ENCODE assay signal across 1 cellular context in the genomic region with DNA sequence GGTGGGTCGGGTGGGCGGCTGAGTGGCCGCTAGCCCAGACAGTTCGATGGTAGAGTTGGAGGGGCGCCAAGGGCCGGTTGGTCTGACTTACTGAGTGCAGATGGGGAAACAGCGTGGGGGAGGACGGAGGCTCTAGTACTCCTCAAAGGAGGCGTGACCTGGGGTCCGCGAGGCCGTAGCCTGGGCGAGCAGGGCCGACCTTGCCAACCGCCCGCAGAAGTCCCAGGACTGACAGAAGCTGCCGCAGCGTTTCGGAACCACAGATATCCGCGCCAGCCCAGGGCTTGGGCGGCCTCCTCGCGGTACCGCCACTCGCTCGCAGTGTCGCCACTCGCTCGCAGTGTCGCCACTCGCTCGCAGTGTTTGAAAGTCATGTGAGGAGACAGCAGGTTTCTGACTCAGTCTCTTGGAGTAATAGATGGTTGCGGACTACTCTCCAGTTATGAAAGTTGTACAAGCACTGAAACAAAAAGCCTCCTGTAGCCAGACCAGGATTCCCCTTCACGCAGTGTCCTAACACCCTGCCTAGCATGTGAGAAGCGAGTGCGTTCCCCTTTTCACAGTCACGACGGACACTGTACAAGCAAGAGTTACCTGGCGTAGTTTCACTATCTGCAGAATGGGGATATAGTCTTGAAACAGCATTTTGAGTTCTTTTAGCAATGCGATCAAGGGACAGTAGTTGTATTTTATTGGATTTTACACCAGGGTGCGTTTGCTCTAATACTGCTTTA.
TF ChIP-seq lines count a peak whose summit lies in the region.

No MANE protein-coding gene starts in this region.

TF ChIP-seq in HepG2, 621 proteins besides CTCF, POLR2A, EP300 and RAD21 (continued from another document and continues in another):
- TF ChIP-seq, protein P1, sequence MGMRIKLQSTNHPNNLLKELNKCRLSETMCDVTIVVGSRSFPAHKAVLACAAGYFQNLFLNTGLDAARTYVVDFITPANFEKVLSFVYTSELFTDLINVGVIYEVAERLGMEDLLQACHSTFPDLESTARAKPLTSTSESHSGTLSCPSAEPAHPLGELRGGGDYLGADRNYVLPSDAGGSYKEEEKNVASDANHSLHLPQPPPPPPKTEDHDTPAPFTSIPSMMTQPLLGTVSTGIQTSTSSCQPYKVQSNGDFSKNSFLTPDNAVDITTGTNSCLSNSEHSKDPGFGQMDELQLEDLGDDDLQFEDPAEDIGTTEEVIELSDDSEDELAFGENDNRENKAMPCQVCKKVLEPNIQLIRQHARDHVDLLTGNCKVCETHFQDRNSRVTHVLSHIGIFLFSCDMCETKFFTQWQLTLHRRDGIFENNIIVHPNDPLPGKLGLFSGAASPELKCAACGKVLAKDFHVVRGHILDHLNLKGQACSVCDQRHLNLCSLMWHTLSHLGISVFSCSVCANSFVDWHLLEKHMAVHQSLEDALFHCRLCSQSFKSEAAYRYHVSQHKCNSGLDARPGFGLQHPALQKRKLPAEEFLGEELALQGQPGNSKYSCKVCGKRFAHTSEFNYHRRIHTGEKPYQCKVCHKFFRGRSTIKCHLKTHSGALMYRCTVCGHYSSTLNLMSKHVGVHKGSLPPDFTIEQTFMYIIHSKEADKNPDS (CRISPR knock-in tag; IDR thresholded peaks at IDR 0.05): no peak
- peak; percentile 65; the same call in 1 of the 2 replicates for TF ChIP-seq ZBTB7B (CRISPR knock-in tag; IDR thresholded peaks at IDR 0.05)
- TF ChIP-seq ZC3H4 (CRISPR knock-in tag; IDR thresholded peaks at IDR 0.05; ENCODE audit: borderline replicate concordance): no peak
- peak; percentile 50; the same call in 1 of the 2 replicates for TF ChIP-seq HES4 (CRISPR knock-in tag; IDR thresholded peaks at IDR 0.05; ENCODE audit: borderline replicate concordance)
- TF ChIP-seq, protein P2, sequence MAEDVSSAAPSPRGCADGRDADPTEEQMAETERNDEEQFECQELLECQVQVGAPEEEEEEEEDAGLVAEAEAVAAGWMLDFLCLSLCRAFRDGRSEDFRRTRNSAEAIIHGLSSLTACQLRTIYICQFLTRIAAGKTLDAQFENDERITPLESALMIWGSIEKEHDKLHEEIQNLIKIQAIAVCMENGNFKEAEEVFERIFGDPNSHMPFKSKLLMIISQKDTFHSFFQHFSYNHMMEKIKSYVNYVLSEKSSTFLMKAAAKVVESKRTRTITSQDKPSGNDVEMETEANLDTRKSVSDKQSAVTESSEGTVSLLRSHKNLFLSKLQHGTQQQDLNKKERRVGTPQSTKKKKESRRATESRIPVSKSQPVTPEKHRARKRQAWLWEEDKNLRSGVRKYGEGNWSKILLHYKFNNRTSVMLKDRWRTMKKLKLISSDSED (CRISPR knock-in tag; IDR thresholded peaks at IDR 0.05): no peak
- TF ChIP-seq MYC (CRISPR knock-in tag; IDR thresholded peaks at IDR 0.05; ENCODE audit: borderline replicate concordance): peak; percentile 60; the same call in 1 of the 2 replicates
- TF ChIP-seq ZNF30 (CRISPR knock-in tag; IDR thresholded peaks at IDR 0.05): no peak
- TF ChIP-seq ZNF569 (CRISPR knock-in tag; IDR thresholded peaks at IDR 0.05; ENCODE audit: borderline replicate concordance): no peak
- no peak for TF ChIP-seq ZNF776 (CRISPR knock-in tag; IDR thresholded peaks at IDR 0.05)
- TF ChIP-seq, protein P3, sequence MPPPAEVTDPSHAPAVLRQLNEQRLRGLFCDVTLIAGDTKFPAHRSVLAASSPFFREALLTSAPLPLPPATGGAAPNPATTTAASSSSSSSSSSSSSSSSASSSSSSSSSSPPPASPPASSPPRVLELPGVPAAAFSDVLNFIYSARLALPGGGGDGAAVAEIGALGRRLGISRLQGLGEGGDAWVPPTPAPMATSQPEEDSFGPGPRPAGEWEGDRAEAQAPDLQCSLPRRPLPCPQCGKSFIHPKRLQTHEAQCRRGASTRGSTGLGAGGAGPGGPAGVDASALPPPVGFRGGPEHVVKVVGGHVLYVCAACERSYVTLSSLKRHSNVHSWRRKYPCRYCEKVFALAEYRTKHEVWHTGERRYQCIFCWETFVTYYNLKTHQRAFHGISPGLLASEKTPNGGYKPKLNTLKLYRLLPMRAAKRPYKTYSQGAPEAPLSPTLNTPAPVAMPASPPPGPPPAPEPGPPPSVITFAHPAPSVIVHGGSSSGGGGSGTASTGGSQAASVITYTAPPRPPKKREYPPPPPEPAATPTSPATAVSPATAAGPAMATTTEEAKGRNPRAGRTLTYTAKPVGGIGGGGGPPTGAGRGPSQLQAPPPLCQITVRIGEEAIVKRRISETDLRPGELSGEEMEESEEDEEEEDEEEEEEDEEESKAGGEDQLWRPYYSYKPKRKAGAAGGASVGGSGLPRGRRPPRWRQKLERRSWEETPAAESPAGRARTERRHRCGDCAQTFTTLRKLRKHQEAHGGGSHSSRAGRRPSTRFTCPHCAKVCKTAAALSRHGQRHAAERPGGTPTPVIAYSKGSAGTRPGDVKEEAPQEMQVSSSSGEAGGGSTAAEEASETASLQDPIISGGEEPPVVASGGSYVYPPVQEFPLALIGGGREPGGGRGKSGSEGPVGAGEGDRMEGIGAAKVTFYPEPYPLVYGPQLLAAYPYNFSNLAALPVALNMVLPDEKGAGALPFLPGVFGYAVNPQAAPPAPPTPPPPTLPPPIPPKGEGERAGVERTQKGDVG (CRISPR knock-in tag; IDR thresholded peaks at IDR 0.05; ENCODE audit: borderline replicate concordance): no peak
- no peak for TF ChIP-seq HNRNPH1 (optimal IDR thresholded peaks at IDR 0.05; ENCODE audit: low read depth, low read length)
- TF ChIP-seq ZNF660 (CRISPR knock-in tag; IDR thresholded peaks at IDR 0.05; ENCODE audit: borderline replicate concordance, low read depth): no peak
- TF ChIP-seq JUNB (CRISPR knock-in tag; IDR thresholded peaks at IDR 0.05; ENCODE audit: borderline replicate concordance): no peak
- TF ChIP-seq, protein P4, sequence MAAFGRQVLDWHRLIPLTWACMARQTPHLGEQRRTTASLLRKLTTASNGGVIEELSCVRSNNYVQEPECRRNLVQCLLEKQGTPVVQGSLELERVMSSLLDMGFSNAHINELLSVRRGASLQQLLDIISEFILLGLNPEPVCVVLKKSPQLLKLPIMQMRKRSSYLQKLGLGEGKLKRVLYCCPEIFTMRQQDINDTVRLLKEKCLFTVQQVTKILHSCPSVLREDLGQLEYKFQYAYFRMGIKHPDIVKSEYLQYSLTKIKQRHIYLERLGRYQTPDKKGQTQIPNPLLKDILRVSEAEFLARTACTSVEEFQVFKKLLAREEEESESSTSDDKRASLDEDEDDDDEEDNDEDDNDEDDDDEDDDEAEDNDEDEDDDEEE (CRISPR knock-in tag; IDR thresholded peaks at IDR 0.05): peak; percentile 68; the same call in 1 of the 2 replicates
- TF ChIP-seq, protein P5, sequence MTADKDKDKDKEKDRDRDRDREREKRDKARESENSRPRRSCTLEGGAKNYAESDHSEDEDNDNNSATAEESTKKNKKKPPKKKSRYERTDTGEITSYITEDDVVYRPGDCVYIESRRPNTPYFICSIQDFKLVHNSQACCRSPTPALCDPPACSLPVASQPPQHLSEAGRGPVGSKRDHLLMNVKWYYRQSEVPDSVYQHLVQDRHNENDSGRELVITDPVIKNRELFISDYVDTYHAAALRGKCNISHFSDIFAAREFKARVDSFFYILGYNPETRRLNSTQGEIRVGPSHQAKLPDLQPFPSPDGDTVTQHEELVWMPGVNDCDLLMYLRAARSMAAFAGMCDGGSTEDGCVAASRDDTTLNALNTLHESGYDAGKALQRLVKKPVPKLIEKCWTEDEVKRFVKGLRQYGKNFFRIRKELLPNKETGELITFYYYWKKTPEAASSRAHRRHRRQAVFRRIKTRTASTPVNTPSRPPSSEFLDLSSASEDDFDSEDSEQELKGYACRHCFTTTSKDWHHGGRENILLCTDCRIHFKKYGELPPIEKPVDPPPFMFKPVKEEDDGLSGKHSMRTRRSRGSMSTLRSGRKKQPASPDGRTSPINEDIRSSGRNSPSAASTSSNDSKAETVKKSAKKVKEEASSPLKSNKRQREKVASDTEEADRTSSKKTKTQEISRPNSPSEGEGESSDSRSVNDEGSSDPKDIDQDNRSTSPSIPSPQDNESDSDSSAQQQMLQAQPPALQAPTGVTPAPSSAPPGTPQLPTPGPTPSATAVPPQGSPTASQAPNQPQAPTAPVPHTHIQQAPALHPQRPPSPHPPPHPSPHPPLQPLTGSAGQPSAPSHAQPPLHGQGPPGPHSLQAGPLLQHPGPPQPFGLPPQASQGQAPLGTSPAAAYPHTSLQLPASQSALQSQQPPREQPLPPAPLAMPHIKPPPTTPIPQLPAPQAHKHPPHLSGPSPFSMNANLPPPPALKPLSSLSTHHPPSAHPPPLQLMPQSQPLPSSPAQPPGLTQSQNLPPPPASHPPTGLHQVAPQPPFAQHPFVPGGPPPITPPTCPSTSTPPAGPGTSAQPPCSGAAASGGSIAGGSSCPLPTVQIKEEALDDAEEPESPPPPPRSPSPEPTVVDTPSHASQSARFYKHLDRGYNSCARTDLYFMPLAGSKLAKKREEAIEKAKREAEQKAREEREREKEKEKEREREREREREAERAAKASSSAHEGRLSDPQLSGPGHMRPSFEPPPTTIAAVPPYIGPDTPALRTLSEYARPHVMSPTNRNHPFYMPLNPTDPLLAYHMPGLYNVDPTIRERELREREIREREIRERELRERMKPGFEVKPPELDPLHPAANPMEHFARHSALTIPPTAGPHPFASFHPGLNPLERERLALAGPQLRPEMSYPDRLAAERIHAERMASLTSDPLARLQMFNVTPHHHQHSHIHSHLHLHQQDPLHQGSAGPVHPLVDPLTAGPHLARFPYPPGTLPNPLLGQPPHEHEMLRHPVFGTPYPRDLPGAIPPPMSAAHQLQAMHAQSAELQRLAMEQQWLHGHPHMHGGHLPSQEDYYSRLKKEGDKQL (CRISPR knock-in tag; IDR thresholded peaks at IDR 0.05; ENCODE audit: low read depth): no peak
- TF ChIP-seq HOXA7 (CRISPR knock-in tag; IDR thresholded peaks at IDR 0.05): no peak
- no peak for TF ChIP-seq ZNF709 (CRISPR knock-in tag; IDR thresholded peaks at IDR 0.05)
- TF ChIP-seq ZFP41 (CRISPR knock-in tag; IDR thresholded peaks at IDR 0.05; ENCODE audit: borderline replicate concordance): no peak
- TF ChIP-seq ZNF619 (CRISPR knock-in tag; IDR thresholded peaks at IDR 0.05): no peak
- TF ChIP-seq ONECUT2 (CRISPR knock-in tag; IDR thresholded peaks at IDR 0.05): no peak
- peak; percentile 33; the same call in 1 of the 2 replicates for TF ChIP-seq ZNF430 (CRISPR knock-in tag; IDR thresholded peaks at IDR 0.05)
- no peak for TF ChIP-seq ZNF746 (CRISPR knock-in tag; IDR thresholded peaks at IDR 0.05)
- TF ChIP-seq, protein P6, sequence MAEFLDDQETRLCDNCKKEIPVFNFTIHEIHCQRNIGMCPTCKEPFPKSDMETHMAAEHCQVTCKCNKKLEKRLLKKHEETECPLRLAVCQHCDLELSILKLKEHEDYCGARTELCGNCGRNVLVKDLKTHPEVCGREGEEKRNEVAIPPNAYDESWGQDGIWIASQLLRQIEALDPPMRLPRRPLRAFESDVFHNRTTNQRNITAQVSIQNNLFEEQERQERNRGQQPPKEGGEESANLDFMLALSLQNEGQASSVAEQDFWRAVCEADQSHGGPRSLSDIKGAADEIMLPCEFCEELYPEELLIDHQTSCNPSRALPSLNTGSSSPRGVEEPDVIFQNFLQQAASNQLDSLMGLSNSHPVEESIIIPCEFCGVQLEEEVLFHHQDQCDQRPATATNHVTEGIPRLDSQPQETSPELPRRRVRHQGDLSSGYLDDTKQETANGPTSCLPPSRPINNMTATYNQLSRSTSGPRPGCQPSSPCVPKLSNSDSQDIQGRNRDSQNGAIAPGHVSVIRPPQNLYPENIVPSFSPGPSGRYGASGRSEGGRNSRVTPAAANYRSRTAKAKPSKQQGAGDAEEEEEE (CRISPR knock-in tag; IDR thresholded peaks at IDR 0.05; ENCODE audit: borderline replicate concordance): no peak
- no peak for TF ChIP-seq MTF1 (CRISPR knock-in tag; IDR thresholded peaks at IDR 0.05)
- TF ChIP-seq ZNF367 (CRISPR knock-in tag; IDR thresholded peaks at IDR 0.05; ENCODE audit: borderline replicate concordance): no peak
- TF ChIP-seq, protein P7, sequence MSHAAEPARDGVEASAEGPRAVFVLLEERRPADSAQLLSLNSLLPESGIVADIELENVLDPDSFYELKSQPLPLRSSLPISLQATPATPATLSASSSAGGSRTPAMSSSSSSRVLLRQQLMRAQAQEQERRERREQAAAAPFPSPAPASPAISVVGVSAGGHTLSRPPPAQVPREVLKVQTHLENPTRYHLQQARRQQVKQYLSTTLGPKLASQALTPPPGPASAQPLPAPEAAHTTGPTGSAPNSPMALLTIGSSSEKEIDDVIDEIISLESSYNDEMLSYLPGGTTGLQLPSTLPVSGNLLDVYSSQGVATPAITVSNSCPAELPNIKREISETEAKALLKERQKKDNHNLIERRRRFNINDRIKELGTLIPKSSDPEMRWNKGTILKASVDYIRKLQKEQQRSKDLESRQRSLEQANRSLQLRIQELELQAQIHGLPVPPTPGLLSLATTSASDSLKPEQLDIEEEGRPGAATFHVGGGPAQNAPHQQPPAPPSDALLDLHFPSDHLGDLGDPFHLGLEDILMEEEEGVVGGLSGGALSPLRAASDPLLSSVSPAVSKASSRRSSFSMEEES (CRISPR knock-in tag; IDR thresholded peaks at IDR 0.05): no peak
- TF ChIP-seq ZNF350 (CRISPR knock-in tag; IDR thresholded peaks at IDR 0.05; ENCODE audit: borderline replicate concordance, low read depth): peak; percentile 62; the same call in 1 of the 2 replicates
- TF ChIP-seq, protein P8, sequence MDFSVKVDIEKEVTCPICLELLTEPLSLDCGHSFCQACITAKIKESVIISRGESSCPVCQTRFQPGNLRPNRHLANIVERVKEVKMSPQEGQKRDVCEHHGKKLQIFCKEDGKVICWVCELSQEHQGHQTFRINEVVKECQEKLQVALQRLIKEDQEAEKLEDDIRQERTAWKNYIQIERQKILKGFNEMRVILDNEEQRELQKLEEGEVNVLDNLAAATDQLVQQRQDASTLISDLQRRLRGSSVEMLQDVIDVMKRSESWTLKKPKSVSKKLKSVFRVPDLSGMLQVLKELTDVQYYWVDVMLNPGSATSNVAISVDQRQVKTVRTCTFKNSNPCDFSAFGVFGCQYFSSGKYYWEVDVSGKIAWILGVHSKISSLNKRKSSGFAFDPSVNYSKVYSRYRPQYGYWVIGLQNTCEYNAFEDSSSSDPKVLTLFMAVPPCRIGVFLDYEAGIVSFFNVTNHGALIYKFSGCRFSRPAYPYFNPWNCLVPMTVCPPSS (IDR thresholded peaks at IDR 0.05): no peak
- 0 out of 2 replicates have a peak, but pooled peaks have one; percentile 10 for TF ChIP-seq PITX1 (CRISPR knock-in tag; IDR thresholded peaks at IDR 0.05)
- no peak for TF ChIP-seq RBM22 (optimal IDR thresholded peaks at IDR 0.05; ENCODE audit: low read length)
- no peak for TF ChIP-seq HNF4A (CRISPR knock-in tag; IDR thresholded peaks at IDR 0.05)
- TF ChIP-seq, protein P9, sequence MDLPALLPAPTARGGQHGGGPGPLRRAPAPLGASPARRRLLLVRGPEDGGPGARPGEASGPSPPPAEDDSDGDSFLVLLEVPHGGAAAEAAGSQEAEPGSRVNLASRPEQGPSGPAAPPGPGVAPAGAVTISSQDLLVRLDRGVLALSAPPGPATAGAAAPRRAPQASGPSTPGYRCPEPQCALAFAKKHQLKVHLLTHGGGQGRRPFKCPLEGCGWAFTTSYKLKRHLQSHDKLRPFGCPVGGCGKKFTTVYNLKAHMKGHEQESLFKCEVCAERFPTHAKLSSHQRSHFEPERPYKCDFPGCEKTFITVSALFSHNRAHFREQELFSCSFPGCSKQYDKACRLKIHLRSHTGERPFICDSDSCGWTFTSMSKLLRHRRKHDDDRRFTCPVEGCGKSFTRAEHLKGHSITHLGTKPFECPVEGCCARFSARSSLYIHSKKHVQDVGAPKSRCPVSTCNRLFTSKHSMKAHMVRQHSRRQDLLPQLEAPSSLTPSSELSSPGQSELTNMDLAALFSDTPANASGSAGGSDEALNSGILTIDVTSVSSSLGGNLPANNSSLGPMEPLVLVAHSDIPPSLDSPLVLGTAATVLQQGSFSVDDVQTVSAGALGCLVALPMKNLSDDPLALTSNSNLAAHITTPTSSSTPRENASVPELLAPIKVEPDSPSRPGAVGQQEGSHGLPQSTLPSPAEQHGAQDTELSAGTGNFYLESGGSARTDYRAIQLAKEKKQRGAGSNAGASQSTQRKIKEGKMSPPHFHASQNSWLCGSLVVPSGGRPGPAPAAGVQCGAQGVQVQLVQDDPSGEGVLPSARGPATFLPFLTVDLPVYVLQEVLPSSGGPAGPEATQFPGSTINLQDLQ (CRISPR knock-in tag; IDR thresholded peaks at IDR 0.05): no peak
- peak; percentile 67; the same call in 1 of the 2 replicates for TF ChIP-seq ZNF232 (CRISPR knock-in tag; IDR thresholded peaks at IDR 0.05; ENCODE audit: borderline replicate concordance)
- TF ChIP-seq MIER2 (CRISPR knock-in tag; IDR thresholded peaks at IDR 0.05): no peak
